ENCODE assay signal across 8 cellular contexts in genomic region chr13:32639502-32640105, GRCh38. TPM values are rescaled to one million over a fixed set of nuclear protein-coding genes. Genes with fewer than 3 reads are reported as not detected.
A peak's percentile ranks its signal among the peaks of the same experiment; 100 is the strongest.
DNase-seq lines count a peak whose midpoint lies in the region; ATAC-seq, FAIRE-seq and TF ChIP-seq lines count a peak whose summit lies in the region.

No MANE protein-coding gene starts in this region.

- no peaks in the 10 kb centered on the region for H3F3A ChIP-seq in SK-N-SH (replicated peaks; ENCODE audit: insufficient read depth)

- TF ChIP-seq EP300 in Ishikawa (IDR thresholded peaks at IDR 0.05; ENCODE audit: borderline replicate concordance) (no peak), SK-N-SH (IDR thresholded peaks at IDR 0.05; ENCODE audit: borderline replicate concordance in 1 of 2, low read depth in 1 of 2, low read length in 1 of 2) (no peak), GM12878 (IDR thresholded peaks at IDR 0.05; ENCODE audit: borderline replicate concordance in 1 of 2, control insufficient read depth in 1 of 2, low read depth in 2 of 2, low read length in 2 of 2) (no peak)

- H3K4me3 ChIP-seq in SK-N-SH (ENCODE audit: low read depth in 2 of 2, low read length in 1 of 2) = no peak overlapping the region
- H3K4me3 ChIP-seq in GM12878 = no peak overlapping the region

- no TSS peak for BruUV-seq in GM12878 (replicated peaks; lab: Mats Ljungman, UMichigan)

- no peaks in the 10 kb centered on the region for H3K27me3 ChIP-seq in SK-N-SH (ENCODE audit: insufficient read depth)
- H3K27me3 ChIP-seq in GM12878 (replicated peaks in 1 of 2; ENCODE audit: control insufficient read depth in 2 of 2, insufficient read depth in 2 of 2, low read length in 1 of 2) = no peaks in the 10 kb centered on the region

- H3K4me2 ChIP-seq in SK-N-SH (no peak overlapping the region), GM12878 (ENCODE audit: control insufficient read depth, insufficient read depth) (no peak overlapping the region)

- H3K79me2 ChIP-seq in SK-N-SH (ENCODE audit: insufficient read depth) (peaks cover 95% of the 10 kb centered on the region), GM12878 (ENCODE audit: control insufficient read depth, insufficient read depth, low read length) (peaks cover 75% of the 10 kb centered on the region)

- H4K20me1 ChIP-seq in SK-N-SH (ENCODE audit: insufficient read depth) (peaks cover 18% of the 10 kb centered on the region), GM12878 (ENCODE audit: control insufficient read depth, insufficient read depth) (no peaks in the 10 kb centered on the region)

- H3K9me2 ChIP-seq in SK-N-SH = no peaks in the 10 kb centered on the region

- TF ChIP-seq RAD21 in Ishikawa (IDR thresholded peaks at IDR 0.05; ENCODE audit: low read depth) (peak; percentile 67), SK-N-SH (IDR thresholded peaks at IDR 0.05; ENCODE audit: low read length) (peak; percentile 77), GM12878 (IDR thresholded peaks at IDR 0.05; ENCODE audit: insufficient read depth, low read depth, low read length) (peak; percentile 73)

- CTCF ChIA-PET in SK-N-SH (lab: Yijun Ruan, JAX) (interaction anchor here (0.6 to 4.4 kb wide), 29 partner anchors 9 to 582 kb away, joined by 3 to 36 read pairs (median 4); no protein-coding TSS in a partner anchor), GM12878 (lab: Yijun Ruan, JAX) (interaction anchor here (0.6 to 4.7 kb wide), 22 partner anchors 11 to 903 kb away, joined by 3 to 76 read pairs (median 5); partner anchors contain the start of gene PDS5B)

- H3K4me1 ChIP-seq in SK-N-SH (ENCODE audit: control insufficient read depth in 1 of 2, insufficient read depth in 2 of 2, low read depth in 1 of 2, low read length in 1 of 2) = peaks cover 6 to 7% of the 10 kb centered on the region in 2 experiments; a peak in 3 of 4 replicates
- peaks cover 9% of the 10 kb centered on the region for H3K4me1 ChIP-seq in GM12878 (ENCODE audit: control insufficient read depth, insufficient read depth, low read length)

- POLR2A ChIA-PET in SK-N-SH (lab: Yijun Ruan, JAX) (no interaction called here), GM12878 (lab: Charles Lee) (no interaction called here)

- H3K9ac ChIP-seq in SK-N-SH (no peak overlapping the region), GM12878 (ENCODE audit: control insufficient read depth, insufficient read depth, low read length) (no peak overlapping the region)

- H3K36me3 ChIP-seq in SK-N-SH (replicated peaks in 1 of 2; ENCODE audit: control insufficient read depth in 1 of 2, insufficient read depth in 2 of 2, low read length in 1 of 2) = peaks cover 0 to 3% of the 10 kb centered on the region in 2 experiments
- no peaks in the 10 kb centered on the region for H3K36me3 ChIP-seq in GM12878 (ENCODE audit: control insufficient read depth in 2 of 2, insufficient read depth in 2 of 2, low read length in 1 of 2)

- no peak overlapping the region; a peak in 1 of 4 replicates for H3K27ac ChIP-seq in SK-N-SH (ENCODE audit: low read depth in 2 of 2, low read length in 1 of 2)
- H3K27ac ChIP-seq in GM12878 (ENCODE audit: control insufficient read depth, insufficient read depth) = no peak overlapping the region

- no peak for TF ChIP-seq POLR2A in GM12878 (IDR thresholded peaks at IDR 0.05; ENCODE audit: low read depth, low read length)

- intact Hi-C loops in GM12878 (cut with micrococcal nuclease; ENCODE audit: unreplicated experiment) = loop anchor here (1.0 to 10.0 kb wide), 2 partner anchors 53 to 275 kb away; partner anchors contain the start of gene PDS5B

- no peak overlapping the region for H2AFZ ChIP-seq in SK-N-SH (ENCODE audit: low read depth)
- no peak overlapping the region for H2AFZ ChIP-seq in GM12878 (ENCODE audit: control insufficient read depth, low read depth, low read length)

- H3K9me3 ChIP-seq in SK-N-SH (no peaks in the 10 kb centered on the region), GM12878 (replicated peaks; ENCODE audit: control insufficient read depth, insufficient read depth, low read length) (no peaks in the 10 kb centered on the region)

- RAD21 ChIA-PET in GM12878 (lab: Charles Lee; ENCODE audit: unreplicated experiment) = interaction anchor here (0.7 to 1.3 kb wide), 7 partner anchors 10 to 903 kb away, joined by 3 to 45 read pairs (median 8); partner anchors contain the start of gene PDS5B

- DNase-seq in AG08396 (ENCODE audit: low spot score) = peak; percentile 40
- peak; percentile 33 for DNase-seq in SK-N-SH
- peak; percentile 15 for DNase-seq in GM12878 (ENCODE audit: low read depth, low spot score)
- peak; percentile 6 to 71 for DNase-seq in hippocampal formation (lab: John Stamatoyannopoulos, UW)
- DNase-seq in smooth muscle cell of the brain vasculature (ENCODE audit: low read depth, low spot score) = peak; percentile 36

- peak; percentile 62 for ATAC-seq in GM18498 (IDR thresholded peaks at IDR 0.05; ENCODE audit: unreplicated experiment)
- ATAC-seq in GM12878 = peak; percentile 91
- no peak for ATAC-seq in GM21447 (IDR thresholded peaks at IDR 0.05; ENCODE audit: unreplicated experiment)

- TF ChIP-seq CTCF in SK-N-SH (IDR thresholded peaks at IDR 0.05) (peak; percentile 86), GM12878 (IDR thresholded peaks at IDR 0.05 in 2 of 3, conservative IDR thresholded peaks at IDR 0.05 in 1 of 3; ENCODE audit: control insufficient read depth in 2 of 3, extremely low read depth in 1 of 3, insufficient read depth in 1 of 3, low read depth in 3 of 3, low read length in 3 of 3) (peak; percentile 74 to 83 (median 75))

- peak; percentile 77 for FAIRE-seq in GM12878 (lab: Jason Lieb, UNC)

- in situ Hi-C loops in GM12878 (cut with MboI) = no loop called here

- SMC1A ChIA-PET in GM12878 (lab: Charles Lee; ENCODE audit: uncharacterized antibody, unreplicated experiment) = interaction anchor here (1.0 to 4.9 kb wide), 9 partner anchors 9 to 272 kb away, joined by 3 to 79 read pairs (median 4); no protein-coding TSS in a partner anchor

- 41% methylated on average over 4 of the region's 4 CpGs for WGBS in SK-N-SH (ENCODE audit: low lambda C conversion rate)
- WGBS in GM12878 (ENCODE audit: insufficient coverage, insufficient replicate concordance, low lambda C conversion rate, missing lambda C conversion rate) = 25% methylated on average over 4 of the region's 4 CpGs

TF ChIP-seq in Ishikawa, 13 proteins besides CTCF, POLR2A, EP300 and RAD21 (continues in another document):
- no peak for TF ChIP-seq MAX (IDR thresholded peaks at IDR 0.05)
- TF ChIP-seq CEBPB (IDR thresholded peaks at IDR 0.05) = no peak
- no peak for TF ChIP-seq TCF12 (IDR thresholded peaks at IDR 0.05; ENCODE audit: low read depth)
- TF ChIP-seq ZBTB7A (IDR thresholded peaks at IDR 0.05; ENCODE audit: low read depth) = no peak
- no peak for TF ChIP-seq TAF1 (IDR thresholded peaks at IDR 0.05; ENCODE audit: low read depth)
- no peak for TF ChIP-seq YY1 (IDR thresholded peaks at IDR 0.05; ENCODE audit: low read depth)
- no peak for TF ChIP-seq CREB1 (IDR thresholded peaks at IDR 0.05; ENCODE audit: low read depth)

TF ChIP-seq in SK-N-SH, 30 proteins besides CTCF, POLR2A, EP300 and RAD21 (continues in another document):
- TF ChIP-seq RCOR1 (IDR thresholded peaks at IDR 0.05; ENCODE audit: low read length) = 0 out of 2 replicates have a peak, but pooled peaks have one; percentile 10
- no peak for TF ChIP-seq JUND (IDR thresholded peaks at IDR 0.05)
- peak; percentile 70 for TF ChIP-seq SMC3 (IDR thresholded peaks at IDR 0.05; ENCODE audit: low read depth, low read length)
- TF ChIP-seq GABPA (IDR thresholded peaks at IDR 0.05; ENCODE audit: low read depth) = no peak
- no peak for TF ChIP-seq USF1 (IDR thresholded peaks at IDR 0.05; ENCODE audit: borderline replicate concordance, low read depth)

TF ChIP-seq in GM12878, 131 proteins besides CTCF, POLR2A, EP300 and RAD21:
- TF ChIP-seq FOXM1 (IDR thresholded peaks at IDR 0.05; ENCODE audit: low read depth, low read length) = peak; percentile 38; the same call in 1 of the 2 replicates
- no peak for TF ChIP-seq NR2F1 (conservative IDR thresholded peaks at IDR 0.05)
- TF ChIP-seq SMARCA5 (IDR thresholded peaks at IDR 0.05) = peak; percentile 61; the same call in 1 of the 2 replicates
- peak; percentile 13; the same call in 1 of the 2 replicates for TF ChIP-seq RUNX3 (IDR thresholded peaks at IDR 0.05; ENCODE audit: low read length)
- TF ChIP-seq SMC3 (IDR thresholded peaks at IDR 0.05; ENCODE audit: borderline replicate concordance, low read length) = peak; percentile 81; the same call in 1 of the 2 replicates

RNA-seq across cellular contexts. Expression of gene PDS5B, which starts 53.4 kb away (rescaled TPM):
- polyA plus RNA-seq in SK-N-SH (2012; rRNA removed) = 3.7 and 3.8 TPM in 2 replicates
- 4.6 and 5.5 TPM in 2 replicates for polyA plus RNA-seq in SK-N-SH (2012; cell fraction: cytosol; rRNA removed)
- 3.4 and 8.0 TPM in 2 replicates for polyA plus RNA-seq in SK-N-SH (2012; cell fraction: nucleus; rRNA removed)
- total RNA-seq in GM12878 (2013; cell fraction: nucleolus; rRNA removed) = 168 and 176 TPM in 2 replicates
- total RNA-seq in GM12878 (2014; rRNA removed) = 24.4 and 29.0 TPM in 2 replicates
- 45.2 and 50.4 TPM in 2 replicates for total RNA-seq in GM12878 (2014; rRNA removed; fragmentation: Illumina TruSeq; extraction: Trizol)
- total RNA-seq in GM12878 (2021) = 46.2 and 55.3 TPM in 2 replicates
- 10.7 TPM for polyA plus RNA-seq in GM12878 (2011; ENCODE audit: low read depth)
- 23.0 and 35.2 TPM in 2 replicates for polyA plus RNA-seq in GM12878 (2011; rRNA removed)
- polyA plus RNA-seq in GM12878 (2011; cell fraction: cytosol; rRNA removed) = 9.7 and 10.6 TPM in 2 replicates
- polyA plus RNA-seq in GM12878 (2011; cell fraction: nucleus; rRNA removed) = 22.9 and 28.0 TPM in 2 replicates
- 17.3 and 20.2 TPM in 2 replicates for polyA plus RNA-seq in GM12878 (2012)
- 48.7 and 57.5 TPM in 2 replicates for polyA plus RNA-seq in GM12878 (2014; fragmentation: Illumina TruSeq; extraction: Trizol)
- polyA plus RNA-seq in GM12878 (2014; fragmentation: Nextera tagmentation; extraction: Ambion mirVana) = 10 to 100 TPM; 15.4 to 16.0 TPM
- polyA plus RNA-seq in GM12878 (2014; rRNA removed) = 18.8 and 20.9 TPM in 2 replicates
- polyA plus RNA-seq in GM12878 (2016; fragmentation: Nextera tagmentation; extraction: Ambion mirVana) = 10 to 100 TPM; 37.0 to 38.1 TPM
- 33.7 and 44.0 TPM in 2 replicates for polyA minus RNA-seq in GM12878 (2011; rRNA and poly(A)+ RNA removed)
- polyA minus RNA-seq in GM12878 (2011; cell fraction: cytosol; rRNA and poly(A)+ RNA removed) = 15.8 and 22.6 TPM in 2 replicates
- polyA minus RNA-seq in GM12878 (2011; cell fraction: nucleus; rRNA and poly(A)+ RNA removed) = 46.8 and 87.6 TPM in 2 replicates
